ENCODE assay signal across 11 cellular contexts in the genomic region with DNA sequence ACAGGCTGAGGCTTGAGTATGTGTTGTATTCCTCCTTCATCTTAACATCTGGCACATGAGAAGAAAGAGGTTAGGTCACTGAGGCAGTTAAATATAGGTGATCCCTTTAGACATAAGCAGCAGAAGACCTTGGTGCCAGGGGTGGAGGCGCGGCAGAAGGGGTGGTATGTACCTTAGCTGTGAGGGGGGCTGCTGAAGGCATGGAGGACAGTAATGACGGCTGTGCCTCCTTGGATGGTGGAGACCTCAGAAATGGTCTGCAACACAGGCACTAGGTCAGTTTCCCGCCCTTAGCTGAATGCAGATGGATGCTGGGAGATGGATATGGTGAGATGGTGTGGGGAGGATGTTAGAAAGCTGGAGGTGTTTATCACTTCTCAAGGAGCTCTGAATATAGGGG. TPM values are rescaled to one million over a fixed set of nuclear protein-coding genes. Genes with fewer than 3 reads are reported as not detected.
DNase-seq lines count a peak whose midpoint lies in the region; ATAC-seq and TF ChIP-seq lines count a peak whose summit lies in the region.
"Had no signal": no experiment of that assay in that cellular context is flagged by ENCODE, and none has a peak within 500 bp of the region (broad histone marks: within the 10 kb centered on the region; RNA-seq: fewer than 3 reads in every experiment).

No MANE protein-coding gene starts in this region.

- DNase-seq in GM13977 (ENCODE audit: low spot score): peak; percentile 19
- no peak for DNase-seq in Panc1 (ENCODE audit: low read depth, low spot score)
- DNase-seq in progenitor cell of endocrine pancreas (ENCODE audit: low spot score, unreplicated experiment): no peak
- DNase-seq in NCI-H1694 treated with DMSO at 0.1 percent for 48 hours (lab: John Stamatoyannopoulos, UW): no peak
- DNase-seq in putamen (ENCODE audit: low spot score): no peak
- DNase-seq: activated effector memory CD4-positive, alpha-beta T cell treated with Interleukin-2 at 50 U/mL for 16 hours; heart right ventricle; NCI-H1105 treated with DMSO at 0.1 percent for 48 hours; psoas muscle had no signal

- intact Hi-C loops in Panc1 (cut with micrococcal nuclease; ENCODE audit: unreplicated experiment): no loop called here

- H3K27me3 ChIP-seq in Panc1 (ENCODE audit: control insufficient read depth, insufficient read depth, low read length) (no peaks in the 10 kb centered on the region), gastroesophageal sphincter (no peaks in the 10 kb centered on the region)
- H3K27me3 ChIP-seq: heart right ventricle had no signal

- H3K9me3 Mint-ChIP-seq in progenitor cell of endocrine pancreas (ENCODE audit: low read depth): no peaks in the 10 kb centered on the region

- 52 to 69% methylated on average over 2 to 4 of the region's 4 CpGs for WGBS in gastroesophageal sphincter (ENCODE audit: low coverage in 1 of 2), 2 donors

- ATAC-seq in Panc1 (no peak), gastroesophageal sphincter (no peak), HG03520 (IDR thresholded peaks at IDR 0.05; ENCODE audit: unreplicated experiment) (no peak)
- ATAC-seq: heart right ventricle, psoas muscle had no signal

- peaks cover 43% of the 10 kb centered on the region for H3K4me1 Mint-ChIP-seq in progenitor cell of endocrine pancreas (ENCODE audit: low read depth)

- H3K9me3 ChIP-seq in Panc1 (ENCODE audit: control insufficient read depth, insufficient read depth, low read depth, low read length) (no peaks in the 10 kb centered on the region), gastroesophageal sphincter (no peaks in the 10 kb centered on the region)
- H3K9me3 ChIP-seq: heart right ventricle, psoas muscle had no signal

- TF ChIP-seq CTCF in GM13977 (IDR thresholded peaks at IDR 0.05; ENCODE audit: extremely low read depth, insufficient read depth, missing control alignments): no peak
- no peak for TF ChIP-seq CTCF in Panc1 (IDR thresholded peaks at IDR 0.05)
- no peak for TF ChIP-seq CTCF in gastroesophageal sphincter (IDR thresholded peaks at IDR 0.05)
- no peak for TF ChIP-seq CTCF in progenitor cell of endocrine pancreas (IDR thresholded peaks at IDR 0.05; ENCODE audit: unreplicated experiment)

- no peak overlapping the region for H3K27ac Mint-ChIP-seq in progenitor cell of endocrine pancreas

- no TSS peak for BruUV-seq in Panc1 (replicated peaks; lab: Mats Ljungman, UMichigan)

- no peak for TF ChIP-seq POLR2A in gastroesophageal sphincter (IDR thresholded peaks at IDR 0.05)

- H3K4me1 ChIP-seq in Panc1 (ENCODE audit: control insufficient read depth, insufficient read depth, low read length): peaks cover 23% of the 10 kb centered on the region
- H3K4me1 ChIP-seq in gastroesophageal sphincter: peaks cover 3 to 77% (median 32%) of the 10 kb centered on the region in 3 donors

- CTCF ChIA-PET in Panc1 (lab: Charles Lee): interaction anchor here (0.5 kb wide), 1 partner anchor 1164 kb away, joined by 4 read pairs; no protein-coding TSS in a partner anchor

- in situ Hi-C loops in GM13977 (cut with MboI; ENCODE audit: low pct_unique_long_range_greater_than_20kb, low sequenced_read_pairs, unreplicated experiment): no loop called here
- in situ Hi-C loops in Panc1 (cut with HindIII; ENCODE audit: low pct_unique_long_range_greater_than_20kb, low sequenced_read_pairs): no loop called here

- peak overlapping the region; percentile 17; the same call in 1 of the 2 replicates for H3K27ac ChIP-seq in Panc1 (ENCODE audit: low read length)
- H3K27ac ChIP-seq in gastroesophageal sphincter: peak overlapping the region in 3 of 4 donors; percentile 21 to 92 (median 90)
- H3K27ac ChIP-seq: heart right ventricle, psoas muscle had no signal

- H3K36me3 Mint-ChIP-seq in progenitor cell of endocrine pancreas (ENCODE audit: insufficient read depth): peaks cover 9% of the 10 kb centered on the region

- no peaks in the 10 kb centered on the region for H3K27me3 Mint-ChIP-seq in progenitor cell of endocrine pancreas

- TF ChIP-seq EP300 in gastroesophageal sphincter (IDR thresholded peaks at IDR 0.05): no peak

- peak overlapping the region; percentile 0 for H3K4me3 Mint-ChIP-seq in progenitor cell of endocrine pancreas (ENCODE audit: low read depth)

- H3K36me3 ChIP-seq in Panc1 (ENCODE audit: control insufficient read depth, insufficient read depth, low read length) (peaks cover 5% of the 10 kb centered on the region; the same call in 1 of the 2 replicates), gastroesophageal sphincter (peaks cover 0 to 44% of the 10 kb centered on the region in 2 donors)

- H3K4me3 ChIP-seq in Panc1 (ENCODE audit: low read depth in 2 of 2, low read length in 2 of 2): no peak overlapping the region
- H3K4me3 ChIP-seq in gastroesophageal sphincter: no peak overlapping the region
- H3K4me3 ChIP-seq: heart right ventricle, psoas muscle had no signal

- POLR2A ChIA-PET in Panc1 (lab: Charles Lee): interaction anchor here (0.6 kb wide), 1 partner anchor 44 kb away, joined by 3 read pairs; no protein-coding TSS in a partner anchor

RNA-seq across cellular contexts. Expression of a gene that starts 1.5 kb away (rescaled TPM):
- 49.7 TPM for total RNA-seq in Panc1 (2021; ENCODE audit: unreplicated experiment)
- polyA plus RNA-seq in Panc1 (2012; ENCODE audit: insufficient read length): 45.4 TPM
- total RNA-seq in gastroesophageal sphincter: 10 to 100 TPM; 41.7 to 95.2 (median 47.6) TPM
- 52.7 and 59.0 TPM in 2 replicates for total RNA-seq in progenitor cell of endocrine pancreas
